Comparison of ENCODE assay signal across 11 cellular contexts in genomic region chr6:89084954-89085353, GRCh38. TPM values are rescaled to one million over a fixed set of nuclear protein-coding genes. Genes with fewer than 3 reads are reported as not detected.
DNase-seq lines count a peak whose midpoint lies in the region; ATAC-seq and TF ChIP-seq lines count a peak whose summit lies in the region.
"Had no signal": no experiment of that assay in that cellular context is flagged by ENCODE, and none has a peak within 500 bp of the region (broad histone marks: within the 10 kb centered on the region; RNA-seq: fewer than 3 reads in every experiment).

No MANE protein-coding gene starts in this region.

- peaks cover 15 to 38% of the 10 kb centered on the region in 2 donors for H3K4me1 ChIP-seq in adrenal gland (replicated peaks in 1 of 2)
- H3K4me1 ChIP-seq in subcutaneous abdominal adipose tissue (ENCODE audit: control insufficient read depth in 5 of 5, insufficient read depth in 5 of 5, low read length in 5 of 5): peaks cover 2 to 30% (median 25%) of the 10 kb centered on the region in 5 donors
- H3K4me1 ChIP-seq: colonic mucosa had no signal

- H3K4me1 Mint-ChIP-seq in activated T-cell treated with anti-CD3 and anti-CD28 coated beads, Interleukin-2, amount 50 U/mL, for 72 hours (ENCODE audit: low read depth): peaks cover 33% of the 10 kb centered on the region

- H3K27ac Mint-ChIP-seq in activated T-cell treated with anti-CD3 and anti-CD28 coated beads, Interleukin-2, amount 50 U/mL, for 72 hours: peak overlapping the region; percentile 84

- H3K4me3 ChIP-seq in adrenal gland (peak overlapping the region in 1 of 4 donors; percentile 97), subcutaneous abdominal adipose tissue (ENCODE audit: low read depth in 1 of 5, low read length in 5 of 5) (peak overlapping the region in 1 of 5 donors; percentile 10)
- H3K4me3 ChIP-seq: colonic mucosa had no signal

- no peaks in the 10 kb centered on the region for H3K27me3 Mint-ChIP-seq in activated T-cell treated with anti-CD3 and anti-CD28 coated beads, Interleukin-2, amount 50 U/mL, for 72 hours (ENCODE audit: low read depth)

- H3K4me3 Mint-ChIP-seq in activated T-cell treated with anti-CD3 and anti-CD28 coated beads, Interleukin-2, amount 50 U/mL, for 72 hours: peak overlapping the region; percentile 10 to 56

- TF ChIP-seq POLR2A in adrenal gland (IDR thresholded peaks at IDR 0.05): peak in 1 of 2 donors; percentile 28

- H3K27ac ChIP-seq in adrenal gland (peak overlapping the region in 3 of 5 donors; percentile 1 to 30 (median 28)), subcutaneous abdominal adipose tissue (ENCODE audit: low read depth, low read length) (peak overlapping the region; percentile 20)
- H3K27ac ChIP-seq: colonic mucosa had no signal

- 19 to 52% (median 41%) methylated on average over 3 of the region's 3 CpGs for WGBS in adrenal gland, 4 donors

- no peak for TF ChIP-seq CTCF in adrenal gland (IDR thresholded peaks at IDR 0.05)

- DNase-seq in activated T-cell treated with anti-CD3 and anti-CD28 coated beads, Interleukin-2, amount 50 U/mL, for 72 hours: no peak
- no peak for DNase-seq in activated T-cell treated with anti-CD3 and anti-CD28 coated beads, Interleukin-2, amount 50 U/mL, for 1 hour
- DNase-seq in adrenal gland: no peak
- DNase-seq in islet precursor cell: peak; percentile 63
- DNase-seq in pons (ENCODE audit: low spot score): no peak
- DNase-seq: colonic mucosa, heart right ventricle, NCI-H345 had no signal

- ATAC-seq in activated T-cell treated with anti-CD3 and anti-CD28 coated beads, Interleukin-2, amount 50 U/mL, for 72 hours (replicated peaks in 1 of 2): no peak
- no peak for ATAC-seq in GM21367 (IDR thresholded peaks at IDR 0.05; ENCODE audit: unreplicated experiment)
- no peak for ATAC-seq in GM21717 (IDR thresholded peaks at IDR 0.05; ENCODE audit: unreplicated experiment)
- ATAC-seq: heart right ventricle had no signal

- H3K27me3 ChIP-seq in adrenal gland (no peaks in the 10 kb centered on the region), subcutaneous abdominal adipose tissue (ENCODE audit: control insufficient read depth in 5 of 5, insufficient read depth in 4 of 5, low read length in 5 of 5) (no peaks in the 10 kb centered on the region)
- H3K27me3 ChIP-seq: colonic mucosa, heart right ventricle had no signal

- no peaks in the 10 kb centered on the region for H3K9me3 Mint-ChIP-seq in activated T-cell treated with anti-CD3 and anti-CD28 coated beads, Interleukin-2, amount 50 U/mL, for 72 hours

- H3K9ac ChIP-seq in subcutaneous abdominal adipose tissue (ENCODE audit: low read length in 5 of 5): peak overlapping the region in 1 of 5 donors; percentile 1

- H3K36me3 ChIP-seq in adrenal gland (replicated peaks in 1 of 2): peaks cover 0 to 32% of the 10 kb centered on the region in 2 donors
- peaks cover 20 to 37% (median 26%) of the 10 kb centered on the region in 5 donors for H3K36me3 ChIP-seq in subcutaneous abdominal adipose tissue (ENCODE audit: control insufficient read depth in 5 of 5, insufficient read depth in 5 of 5, low read length in 5 of 5)

- intact Hi-C loops in adrenal gland (cut with DNase I): loop anchor here in 1 of 2 donors (5.0 kb wide), 1 partner anchor 48 kb away; no protein-coding TSS in a partner anchor

- H3K9me3 ChIP-seq in adrenal gland (replicated peaks in 1 of 3): no peaks in the 10 kb centered on the region
- H3K9me3 ChIP-seq in subcutaneous abdominal adipose tissue (ENCODE audit: control insufficient read depth in 5 of 5, low read length in 5 of 5): no peaks in the 10 kb centered on the region
- H3K9me3 ChIP-seq: colonic mucosa, heart right ventricle had no signal

- peaks cover 17 to 30% of the 10 kb centered on the region in 2 donors for H3K36me3 Mint-ChIP-seq in activated T-cell treated with anti-CD3 and anti-CD28 coated beads, Interleukin-2, amount 50 U/mL, for 72 hours (ENCODE audit: insufficient read depth in 2 of 2)

RNA-seq across cellular contexts. Expression of gene PNRC1, which starts 4.4 kb away (rescaled TPM):
- total RNA-seq in activated T-cell treated with anti-CD3 and anti-CD28 coated beads, Interleukin-2, amount 50 U/mL, for 72 hours: 100 to 1,000 TPM; 119 to 137 TPM
- 100 to 1,000 TPM; 135 to 359 (median 279) TPM for total RNA-seq in adrenal gland
- 100 to 1,000 TPM in 1 of 3 donors, 10 to 100 TPM in 2; 65.5 to 116 (median 86.3) TPM for polyA plus RNA-seq in adrenal gland

RNA-seq across cellular contexts. Expression of gene SRSF12, which starts 32.9 kb away (rescaled TPM):
- under 1 TPM; 0.23 to 0.46 TPM for total RNA-seq in activated T-cell treated with anti-CD3 and anti-CD28 coated beads, Interleukin-2, amount 50 U/mL, for 72 hours
- total RNA-seq in adrenal gland: 1 to 10 TPM in 2 of 8 donors, under 1 TPM in 5, not detected in 1; 0.26 to 2.2 (median 0.75) TPM
- 1 to 10 TPM in 1 of 3 donors, under 1 TPM in 2; 0.72 to 1.4 (median 0.91) TPM for polyA plus RNA-seq in adrenal gland
